ENCODE assay signal across 8 cellular contexts in the genomic region with DNA sequence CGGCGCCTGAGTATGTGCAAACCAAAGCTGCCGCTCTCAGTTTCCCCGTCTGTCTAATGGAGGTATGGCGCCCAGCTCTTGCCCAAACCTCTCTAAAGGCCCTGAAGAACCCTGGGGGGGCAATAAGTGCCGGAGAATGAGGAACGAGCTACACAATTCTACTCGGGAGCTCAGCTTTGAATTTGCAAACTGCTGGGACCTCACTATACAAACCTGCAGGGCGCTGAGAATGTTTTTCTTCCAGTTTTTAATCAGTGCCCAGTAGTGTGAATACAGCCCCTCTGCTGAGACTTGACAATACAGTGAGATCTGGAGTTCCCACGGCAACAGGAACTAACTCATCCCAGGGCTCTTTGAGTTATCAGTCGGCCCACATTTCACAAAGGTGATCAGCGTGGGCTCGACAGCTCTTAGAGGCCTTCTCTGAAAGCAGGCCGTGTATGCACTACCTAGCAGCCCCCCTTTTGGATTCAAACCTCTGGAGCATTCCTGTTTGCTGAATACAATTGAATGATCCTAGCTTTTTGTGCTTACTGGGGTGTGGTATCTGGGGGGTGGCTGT. TPM values are rescaled to one million over a fixed set of nuclear protein-coding genes. Genes with fewer than 3 reads are reported as not detected.
DNase-seq lines count a peak whose midpoint lies in the region; ATAC-seq and TF ChIP-seq lines count a peak whose summit lies in the region.

No MANE protein-coding gene starts in this region.

- no peak overlapping the region for H4K91ac ChIP-seq in H9 (ENCODE audit: insufficient read length, low read depth, low read length)

- H3K79me1 ChIP-seq in H9 (ENCODE audit: insufficient read depth, low read depth, low read length, poor library complexity, severe bottlenecking), result peaks cover 4% of the 10 kb centered on the region

- TF ChIP-seq CTCF in AG04449 (IDR thresholded peaks at IDR 0.05; ENCODE audit: insufficient read depth, low read length, missing control alignments), result no peak
- no peak for TF ChIP-seq CTCF in H9 (conservative IDR thresholded peaks at IDR 0.05)
- no peak for TF ChIP-seq CTCF in WI38 (IDR thresholded peaks at IDR 0.05; ENCODE audit: low read depth, low read length)
- TF ChIP-seq CTCF in glutamatergic neuron (IDR thresholded peaks at IDR 0.05; ENCODE audit: partially characterized antibody, unreplicated experiment), result no peak

- intact Hi-C loops in sciatic nerve (cut with DNase I), result no loop called here

- H3K27me3 Mint-ChIP-seq in H9 (ENCODE audit: low read depth) (peaks cover 3% of the 10 kb centered on the region; the same call in 1 of the 2 replicates), glutamatergic neuron (ENCODE audit: unreplicated experiment) (peaks cover 21% of the 10 kb centered on the region)

- ATAC-seq in sciatic nerve (peak; percentile 19), HG03457 (IDR thresholded peaks at IDR 0.05; ENCODE audit: unreplicated experiment) (no peak)

- H2AFZ ChIP-seq in H9 (ENCODE audit: low read length), result no peak overlapping the region

- DNase-seq in AG04449 (ENCODE audit: low read depth, low spot score) (no peak), H9 (no peak), glutamatergic neuron (no peak), sciatic nerve (ENCODE audit: low spot score) (no peak), GOT3 (lab: John Stamatoyannopoulos, UW) (no peak), activated gamma-delta T cell (lab: John Stamatoyannopoulos, UW) (no peak)

- no peak overlapping the region for H3T11ph ChIP-seq in H9 (ENCODE audit: low read length)

- peak overlapping the region; percentile 81 for H3K9ac ChIP-seq in H9 (ENCODE audit: extremely low read depth, insufficient read length, low read length)

- H3K4me3 Mint-ChIP-seq in H9, result peak overlapping the region; percentile 87 to 90
- peak overlapping the region; percentile 89 for H3K4me3 Mint-ChIP-seq in glutamatergic neuron (ENCODE audit: unreplicated experiment)

- peaks cover 3% of the 10 kb centered on the region; the same call in 1 of the 2 replicates for H3K4me1 ChIP-seq in H9 (ENCODE audit: insufficient read depth, low read length)

- no peaks in the 10 kb centered on the region for H3K79me2 ChIP-seq in H9 (ENCODE audit: insufficient read depth, low read length)

- H4K5ac ChIP-seq in H9 (ENCODE audit: insufficient read length, low read depth, low read length), result no peak overlapping the region

- no peak overlapping the region for H3K27ac ChIP-seq in H9 (ENCODE audit: insufficient read length, low read depth, low read length)

- H2BK120ac ChIP-seq in H9 (ENCODE audit: low read depth, low read length, poor library complexity, severe bottlenecking), result no peak overlapping the region

- WGBS in H9 (ENCODE audit: extremely low coverage, insufficient read length, low lambda C conversion rate), result no CpG with 5 or more reads among the region's 14 CpGs

- H3K9me3 Mint-ChIP-seq in H9 (no peaks in the 10 kb centered on the region), glutamatergic neuron (ENCODE audit: unreplicated experiment) (peaks cover 33% of the 10 kb centered on the region)

- no peak overlapping the region for H2BK20ac ChIP-seq in H9 (ENCODE audit: low read depth, low read length, poor library complexity, severe bottlenecking)

- POLR2A ChIA-PET in AG04449 (lab: Yijun Ruan, JAX), result interaction anchor here (0.9 to 2.9 kb wide), 9 partner anchors 9 to 98 kb away, joined by 3 to 14 read pairs (median 4); partner anchors contain the start of genes ARMH1 and TMEM53

- CTCF ChIA-PET in AG04449 (lab: Yijun Ruan, JAX), result interaction anchor here (1.0 to 17.6 kb wide), 9 partner anchors 10 to 255 kb away, joined by 3 to 245 read pairs (median 5); no protein-coding TSS in a partner anchor

- no peak overlapping the region for H2AK5ac ChIP-seq in H9 (ENCODE audit: insufficient read length, low read length)

- H3K27me3 ChIP-seq in H9 (ENCODE audit: insufficient read depth, low read length), result no peaks in the 10 kb centered on the region

- peak overlapping the region; percentile 98 for H3K27ac Mint-ChIP-seq in H9
- peak overlapping the region; percentile 95 for H3K27ac Mint-ChIP-seq in glutamatergic neuron (ENCODE audit: unreplicated experiment)

- H3K23ac ChIP-seq in H9 (ENCODE audit: insufficient read length, low read depth, low read length), result no peak overlapping the region

- H3K4ac ChIP-seq in H9 (ENCODE audit: low read depth, low read length), result no peak overlapping the region

- H2BK5ac ChIP-seq in H9 (ENCODE audit: insufficient read length, low read length), result no peak overlapping the region

- H3K18ac ChIP-seq in H9 (ENCODE audit: insufficient read length, low read depth, low read length), result peak overlapping the region; percentile 30

- H3K14ac ChIP-seq in H9 (ENCODE audit: insufficient read depth, low read length), result peak overlapping the region; percentile 58; the same call in 1 of the 2 replicates

- H4K20me1 ChIP-seq in H9 (ENCODE audit: control insufficient read depth, insufficient read depth, insufficient read length), result no peaks in the 10 kb centered on the region

- H2BK12ac ChIP-seq in H9 (ENCODE audit: insufficient read length, low read depth, low read length), result no peak overlapping the region

- peaks cover 11% of the 10 kb centered on the region for H3K23me2 ChIP-seq in H9 (ENCODE audit: insufficient read length, low read depth, low read length, poor library complexity, severe bottlenecking)

- H3K4me2 ChIP-seq in H9 (ENCODE audit: insufficient read depth, insufficient read length, low read length), result peak overlapping the region; percentile 84

- H2BK15ac ChIP-seq in H9 (ENCODE audit: low read depth, low read length), result no peak overlapping the region

- H4K8ac ChIP-seq in H9 (replicated peaks; ENCODE audit: insufficient read length, low read depth, low read length), result no peak overlapping the region

- no peaks in the 10 kb centered on the region for H3K9me3 ChIP-seq in H9 (ENCODE audit: control insufficient read depth, low read depth, low read length)

- H3K4me1 Mint-ChIP-seq in H9 (peaks cover 19 to 21% of the 10 kb centered on the region in 2 experiments), glutamatergic neuron (ENCODE audit: low read depth, unreplicated experiment) (peaks cover 61% of the 10 kb centered on the region)

- H3K4me3 ChIP-seq in AG04449 (ENCODE audit: low read depth, low read length), result peak overlapping the region; percentile 72
- H3K4me3 ChIP-seq in WI38 (ENCODE audit: low read depth, low read length), result peak overlapping the region; percentile 63

- H3K36me3 Mint-ChIP-seq in H9 (ENCODE audit: insufficient read depth in 1 of 3, low read depth in 3 of 3) (peaks cover 26 to 46% (median 46%) of the 10 kb centered on the region in 3 experiments), glutamatergic neuron (ENCODE audit: unreplicated experiment) (no peaks in the 10 kb centered on the region)

- H3K56ac ChIP-seq in H9 (ENCODE audit: insufficient read length, low read depth, low read length), result no peak overlapping the region

RNA-seq across cellular contexts. Expression of gene TMEM53, which starts 41.7 kb away (rescaled TPM):
- total RNA-seq in H9 (2021) (6.2 and 7.2 TPM in 2 replicates), glutamatergic neuron (ENCODE audit: unreplicated experiment) (10.1 TPM), sciatic nerve (12.5 TPM)

RNA-seq across cellular contexts. Expression of gene ARMH1, which starts 41.9 kb away (rescaled TPM):
- 0.68 and 1.0 TPM in 2 replicates for total RNA-seq in H9 (2021)
- 4.9 TPM for total RNA-seq in glutamatergic neuron (ENCODE audit: unreplicated experiment)
- total RNA-seq in sciatic nerve, result 3.9 TPM
